2 cellular contexts compared by ENCODE assay signal in genomic region chr1:241808265-241808664, GRCh38.
TF ChIP-seq lines count a peak whose summit lies in the region.

No MANE protein-coding gene starts in this region.

TF ChIP-seq in IMR-90, 13 proteins besides CTCF, POLR2A, EP300 and RAD21:
- no peak for TF ChIP-seq MAFK (IDR thresholded peaks at IDR 0.05; ENCODE audit: low read depth, low read length)
- no peak for TF ChIP-seq RFX5 (IDR thresholded peaks at IDR 0.05; ENCODE audit: low read depth, low read length)
- TF ChIP-seq, protein P1, sequence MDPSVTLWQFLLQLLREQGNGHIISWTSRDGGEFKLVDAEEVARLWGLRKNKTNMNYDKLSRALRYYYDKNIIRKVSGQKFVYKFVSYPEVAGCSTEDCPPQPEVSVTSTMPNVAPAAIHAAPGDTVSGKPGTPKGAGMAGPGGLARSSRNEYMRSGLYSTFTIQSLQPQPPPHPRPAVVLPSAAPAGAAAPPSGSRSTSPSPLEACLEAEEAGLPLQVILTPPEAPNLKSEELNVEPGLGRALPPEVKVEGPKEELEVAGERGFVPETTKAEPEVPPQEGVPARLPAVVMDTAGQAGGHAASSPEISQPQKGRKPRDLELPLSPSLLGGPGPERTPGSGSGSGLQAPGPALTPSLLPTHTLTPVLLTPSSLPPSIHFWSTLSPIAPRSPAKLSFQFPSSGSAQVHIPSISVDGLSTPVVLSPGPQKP (IDR thresholded peaks at IDR 0.05; ENCODE audit: borderline replicate concordance, low read depth, low read length) = no peak
- no peak for TF ChIP-seq CHD1 (IDR thresholded peaks at IDR 0.05; ENCODE audit: low read depth, low read length)
- TF ChIP-seq BHLHE40 (IDR thresholded peaks at IDR 0.05; ENCODE audit: low read depth, low read length) = no peak
- TF ChIP-seq MAZ (IDR thresholded peaks at IDR 0.05; ENCODE audit: borderline replicate concordance, low read depth, low read length) = no peak
- TF ChIP-seq FOS (IDR thresholded peaks at IDR 0.05; ENCODE audit: low read depth, low read length) = no peak
- TF ChIP-seq CEBPB (IDR thresholded peaks at IDR 0.05; ENCODE audit: low read depth, low read length) = no peak
- TF ChIP-seq SMC3 (IDR thresholded peaks at IDR 0.05; ENCODE audit: low read depth, low read length) = no peak
- no peak for TF ChIP-seq RCOR1 (IDR thresholded peaks at IDR 0.05; ENCODE audit: insufficient replicate concordance, low read length)
- TF ChIP-seq NFE2L2 (IDR thresholded peaks at IDR 0.05; ENCODE audit: low read depth, low read length) = no peak
- TF ChIP-seq, protein P2, sequence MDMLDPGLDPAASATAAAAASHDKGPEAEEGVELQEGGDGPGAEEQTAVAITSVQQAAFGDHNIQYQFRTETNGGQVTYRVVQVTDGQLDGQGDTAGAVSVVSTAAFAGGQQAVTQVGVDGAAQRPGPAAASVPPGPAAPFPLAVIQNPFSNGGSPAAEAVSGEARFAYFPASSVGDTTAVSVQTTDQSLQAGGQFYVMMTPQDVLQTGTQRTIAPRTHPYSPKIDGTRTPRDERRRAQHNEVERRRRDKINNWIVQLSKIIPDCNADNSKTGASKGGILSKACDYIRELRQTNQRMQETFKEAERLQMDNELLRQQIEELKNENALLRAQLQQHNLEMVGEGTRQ (IDR thresholded peaks at IDR 0.05; ENCODE audit: low read depth, low read length) = no peak
- TF ChIP-seq MXI1 (IDR thresholded peaks at IDR 0.05; ENCODE audit: borderline replicate concordance, low read depth, low read length) = no peak

TF ChIP-seq in H1, 55 proteins besides CTCF, POLR2A, EP300 and RAD21:
- TF ChIP-seq KDM5A (IDR thresholded peaks at IDR 0.05; ENCODE audit: low read length) = no peak
- TF ChIP-seq EGR1 (IDR thresholded peaks at IDR 0.05; ENCODE audit: borderline replicate concordance, low read depth, low read length) = no peak
